8 cellular contexts compared by ENCODE assay signal in genomic region chr1:45339694-45340558, GRCh38. TPM values are rescaled to one million over a fixed set of nuclear protein-coding genes. Genes with fewer than 3 reads are reported as not detected.
DNase-seq lines count a peak whose midpoint lies in the region; ATAC-seq and TF ChIP-seq lines count a peak whose summit lies in the region.

MUTYH (minus strand) TSS chr1:45340440; CDS start chr1:45334505, 5,935 bp downstream.
TOE1 (plus strand) TSS chr1:45340170; CDS start chr1:45340253, 83 bp downstream.

- no peak for TF ChIP-seq CTCF in progenitor cell of endocrine pancreas (IDR thresholded peaks at IDR 0.05; ENCODE audit: unreplicated experiment)

- peaks cover 35% of the 10 kb centered on the region for H3K4me1 Mint-ChIP-seq in progenitor cell of endocrine pancreas (ENCODE audit: low read depth)

- no peaks in the 10 kb centered on the region for H3K9me3 Mint-ChIP-seq in progenitor cell of endocrine pancreas (ENCODE audit: low read depth)

- peak; percentile 70 for DNase-seq in NCI-H187 treated with DMSO at 0.1 percent for 48 hours (lab: John Stamatoyannopoulos, UW)
- peak; percentile 81 to 97 (median 86) for DNase-seq in T-helper 2 cell
- peak; percentile 45 to 93 (median 85) for DNase-seq in anterior cingulate cortex (lab: John Stamatoyannopoulos, UW)
- peak; percentile 96 for DNase-seq in left ventricle myocardium superior
- peak; percentile 83 for DNase-seq in progenitor cell of endocrine pancreas (ENCODE audit: low spot score, unreplicated experiment)
- DNase-seq in ureter (ENCODE audit: low spot score) = peak; percentile 92

- peak; percentile 82 for ATAC-seq in GM18502 (IDR thresholded peaks at IDR 0.05; ENCODE audit: poor library complexity, unreplicated experiment)
- peak; percentile 77 for ATAC-seq in HG02943 (IDR thresholded peaks at IDR 0.05; ENCODE audit: low read depth, unreplicated experiment)
- ATAC-seq in left ventricle myocardium superior = peak; percentile 96

- H3K36me3 Mint-ChIP-seq in progenitor cell of endocrine pancreas (ENCODE audit: insufficient read depth) = peaks cover 1% of the 10 kb centered on the region

- no peaks in the 10 kb centered on the region for H3K27me3 Mint-ChIP-seq in progenitor cell of endocrine pancreas

- intact Hi-C loops in left ventricle myocardium superior (cut with micrococcal nuclease) = no loop called here

- H3K4me3 Mint-ChIP-seq in progenitor cell of endocrine pancreas (ENCODE audit: low read depth) = peak within 1 kb of the TSS; percentile 98

- H3K27ac Mint-ChIP-seq in progenitor cell of endocrine pancreas = peak within 1 kb of the TSS; percentile 97

RNA-seq across cellular contexts. Expression of gene MUTYH, which starts in this region (rescaled TPM):
- 7.7 TPM for total RNA-seq in left ventricle myocardium superior
- 52.3 and 59.3 TPM in 2 replicates for total RNA-seq in progenitor cell of endocrine pancreas
- total RNA-seq in ureter = 34.2 TPM

RNA-seq across cellular contexts. Expression of gene TOE1, which starts in this region (rescaled TPM):
- total RNA-seq in left ventricle myocardium superior = 3.5 TPM
- total RNA-seq in progenitor cell of endocrine pancreas = 11.7 and 12.3 TPM in 2 replicates
- 11.8 TPM for total RNA-seq in ureter

Comparison
In these comparisons a context has a peak if more than half of its experiments do, and no peak if none do; other contexts are left out.
1. Peak in every context shown above with its lines: DNase-seq and ATAC-seq.